ENCODE assay signal across 16 cellular contexts in the genomic region with DNA sequence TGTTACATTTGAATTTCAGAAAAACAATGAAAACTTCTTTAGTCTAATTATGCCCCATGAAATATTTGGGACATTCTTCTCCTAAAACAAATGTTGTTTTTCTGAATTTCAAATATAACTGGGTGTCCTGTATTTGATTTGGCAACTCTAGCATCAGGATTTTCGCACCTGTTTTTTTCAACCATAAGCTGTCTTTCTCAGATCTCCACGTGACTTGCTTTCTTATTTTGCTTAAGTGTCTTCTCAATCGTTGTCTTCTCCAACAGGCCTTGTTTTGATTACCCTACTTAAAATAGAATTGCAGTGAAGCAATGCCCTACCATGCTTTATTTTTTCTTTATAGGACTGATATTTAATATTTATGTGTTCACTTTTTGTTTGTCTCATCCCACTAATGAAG.
DNase-seq lines count a peak whose midpoint lies in the region; TF ChIP-seq lines count a peak whose summit lies in the region.
"Had no signal": no experiment of that assay in that cellular context is flagged by ENCODE, and none has a peak within 500 bp of the region (broad histone marks: within the 10 kb centered on the region; RNA-seq: fewer than 3 reads in every experiment).

No MANE protein-coding gene starts in this region.

- H3K9me3 ChIP-seq in MM.1S (replicated peaks; ENCODE audit: insufficient read depth, low read length) (no peaks in the 10 kb centered on the region), SU-DHL-6 (ENCODE audit: insufficient read depth, low read length) (no peaks in the 10 kb centered on the region)
- H3K9me3 ChIP-seq: BLaER1, Caco-2 had no signal

- H3K79me2 ChIP-seq in MM.1S (ENCODE audit: low read length), result no peaks in the 10 kb centered on the region
- no peaks in the 10 kb centered on the region for H3K79me2 ChIP-seq in SU-DHL-6 (ENCODE audit: insufficient read depth, low read length)

- no peak overlapping the region for H3K4me3 ChIP-seq in MM.1S (ENCODE audit: low read length)
- H3K4me3 ChIP-seq in SU-DHL-6 (ENCODE audit: insufficient read depth, low read length, poor library complexity, severe bottlenecking), result no peak overlapping the region
- H3K4me3 ChIP-seq: BLaER1, GM23248 had no signal

- no peaks in the 10 kb centered on the region for H3K9me2 ChIP-seq in MM.1S (replicated peaks; ENCODE audit: insufficient read depth, low read length)
- H3K9me2 ChIP-seq in SU-DHL-6 (replicated peaks; ENCODE audit: insufficient read depth, low read length), result no peaks in the 10 kb centered on the region

- H3K27me3 ChIP-seq in MM.1S (replicated peaks; ENCODE audit: insufficient read depth, low read length) (no peaks in the 10 kb centered on the region), SU-DHL-6 (ENCODE audit: low read length) (no peaks in the 10 kb centered on the region)
- H3K27me3 ChIP-seq: BLaER1 had no signal

- H3F3A ChIP-seq in MM.1S (ENCODE audit: insufficient read depth, low read length) (no peaks in the 10 kb centered on the region), SU-DHL-6 (ENCODE audit: insufficient read depth) (no peaks in the 10 kb centered on the region)

- H2AFZ ChIP-seq in MM.1S (ENCODE audit: low read length), result 0 out of 2 replicates have a peak overlapping the region, but pooled peaks have one; percentile 4
- peak overlapping the region; percentile 15 for H2AFZ ChIP-seq in SU-DHL-6 (ENCODE audit: low read depth, low read length, severe bottlenecking)
- H2AFZ ChIP-seq: GM23248 had no signal

- H3K4me1 ChIP-seq in MM.1S (ENCODE audit: low read length), result peaks cover 13% of the 10 kb centered on the region
- H3K4me1 ChIP-seq: BLaER1, Caco-2 had no signal

- peak; percentile 3 for DNase-seq in Ammon's horn (ENCODE audit: low spot score)
- peak; percentile 70 for DNase-seq in MM.1S
- DNase-seq in stimulated activated CD4-positive, alpha-beta T cell treated with anti-CD3 and anti-CD28 coated beads, Interleukin-15, amount 100 ng/mL, for 24 hours, result no peak
- no peak for DNase-seq in NCI-H446 (lab: John Stamatoyannopoulos, UW)
- no peak for DNase-seq in NOMO-1 (lab: John Stamatoyannopoulos, UW; ENCODE audit: unreplicated experiment in 2 of 2)
- DNase-seq: Caco-2; CD4-positive, CD25-positive, alpha-beta regulatory T cell; CD8-positive, alpha-beta T cell; DMS153; DND-41; GM23248; H7; HCEC 1CT had no signal

- H3K9ac ChIP-seq in MM.1S (ENCODE audit: low read length), result no peak overlapping the region
- no peak overlapping the region for H3K9ac ChIP-seq in SU-DHL-6 (ENCODE audit: low read length)
- H3K9ac ChIP-seq: BLaER1, GM23248 had no signal

- H3K36me3 ChIP-seq in MM.1S (replicated peaks; ENCODE audit: insufficient read depth, low read length), result no peaks in the 10 kb centered on the region
- no peaks in the 10 kb centered on the region for H3K36me3 ChIP-seq in SU-DHL-6 (ENCODE audit: low read length)
- H3K36me3 ChIP-seq: BLaER1 had no signal

- TF ChIP-seq CTCF in MM.1S (IDR thresholded peaks at IDR 0.05; ENCODE audit: low read length) (no peak), SU-DHL-6 (IDR thresholded peaks at IDR 0.05; ENCODE audit: insufficient read depth, low read length, poor library complexity, severe bottlenecking) (no peak)

- H4K20me1 ChIP-seq in MM.1S (ENCODE audit: insufficient read depth, low read length) (no peaks in the 10 kb centered on the region), SU-DHL-6 (ENCODE audit: low read depth, low read length) (no peaks in the 10 kb centered on the region)
- H4K20me1 ChIP-seq: BLaER1 had no signal

- H3K27ac ChIP-seq in MM.1S (ENCODE audit: low read length) (no peak overlapping the region), SU-DHL-6 (ENCODE audit: low read depth, low read length) (no peak overlapping the region)
- H3K27ac ChIP-seq: BLaER1, C4-2B, GM23248 had no signal

- H3K4me2 ChIP-seq in MM.1S (ENCODE audit: low read depth, low read length) (0 out of 2 replicates have a peak overlapping the region, but pooled peaks have one; percentile 8), SU-DHL-6 (ENCODE audit: low read depth, low read length, poor library complexity, severe bottlenecking) (no peak overlapping the region)
- H3K4me2 ChIP-seq: BLaER1 had no signal

Comparison
In these comparisons a context has a peak if more than half of its experiments do, and no peak if none do; other contexts are left out.
1. DNase-seq: peak in Ammon's horn (single experiment) and MM.1S (single experiment); none in stimulated activated CD4-positive, alpha-beta T cell treated with anti-CD3 and anti-CD28 coated beads, Interleukin-15, amount 100 ng/mL, for 24 hours (single experiment), NCI-H446 (0 of 2) and NOMO-1 (0 of 2).